In genomic region chr17:42101513-42102292, GRCh38 we compare ENCODE assay signal across 9 cellular contexts. TPM values are rescaled to one million over a fixed set of nuclear protein-coding genes. Genes with fewer than 3 reads are reported as not detected.
DNase-seq lines count a peak whose midpoint lies in the region; ATAC-seq, FAIRE-seq and TF ChIP-seq lines count a peak whose summit lies in the region.
"Had no signal": no experiment of that assay in that cellular context is flagged by ENCODE, and none has a peak within 500 bp of the region (broad histone marks: within the 10 kb centered on the region; RNA-seq: fewer than 3 reads in every experiment).

No MANE protein-coding gene starts in this region.

- peak overlapping the region; percentile 14 for H3K4me3 Mint-ChIP-seq in astrocyte (ENCODE audit: unreplicated experiment)
- H3K4me3 Mint-ChIP-seq: activated naive CD4-positive, alpha-beta T cell treated with anti-CD3 and anti-CD28 coated beads, Interleukin-2, amount 50 U/mL, for 24 hours had no signal

- peak overlapping the region; percentile 18 for H3K9ac ChIP-seq in astrocyte (ENCODE audit: low read length)

- peak; percentile 85 for DNase-seq in DMS 273 (lab: John Stamatoyannopoulos, UW; ENCODE audit: unreplicated experiment)
- peak; percentile 86 for DNase-seq in KBM-7
- peak; percentile 30 to 59 (median 38) for DNase-seq in T-helper 2 cell
- DNase-seq in astrocyte (ENCODE audit: low read depth): peak; percentile 22
- DNase-seq in iPS DF 4.7 (ENCODE audit: extremely low read depth, low spot score): peak; percentile 71
- peak; percentile 34 for DNase-seq in small intestine

- peaks cover 7% of the 10 kb centered on the region for H3K36me3 Mint-ChIP-seq in astrocyte (ENCODE audit: low read depth, unreplicated experiment)

- H4K20me1 ChIP-seq in astrocyte (ENCODE audit: insufficient read depth, low read length): no peaks in the 10 kb centered on the region

- WGBS in small intestine, 3 donors: 43 to 54% (median 54%) methylated on average over 14 of the region's 14 CpGs

- no peaks in the 10 kb centered on the region for H3K9me3 Mint-ChIP-seq in astrocyte (ENCODE audit: unreplicated experiment)
- H3K9me3 Mint-ChIP-seq: activated naive CD4-positive, alpha-beta T cell treated with anti-CD3 and anti-CD28 coated beads, Interleukin-2, amount 50 U/mL, for 24 hours had no signal

- H3K27ac Mint-ChIP-seq in astrocyte (ENCODE audit: unreplicated experiment): no peak overlapping the region
- H3K27ac Mint-ChIP-seq: activated naive CD4-positive, alpha-beta T cell treated with anti-CD3 and anti-CD28 coated beads, Interleukin-2, amount 50 U/mL, for 24 hours had no signal

- in situ Hi-C loops in KBM-7 (cut with MboI; ENCODE audit: low pct_unique_long_range_greater_than_20kb, low sequenced_read_pairs): no loop called here

- peaks cover 46% of the 10 kb centered on the region for H3K27me3 Mint-ChIP-seq in astrocyte (ENCODE audit: low read depth, unreplicated experiment)

- ATAC-seq in HG02938 (IDR thresholded peaks at IDR 0.05; ENCODE audit: unreplicated experiment) (no peak), HG03039 (IDR thresholded peaks at IDR 0.05; ENCODE audit: unreplicated experiment) (no peak)

- H3K79me2 ChIP-seq in astrocyte (ENCODE audit: insufficient read depth, low read length): no peaks in the 10 kb centered on the region

- H3K4me2 ChIP-seq in astrocyte (ENCODE audit: low read length): peak overlapping the region; percentile 43

- H3K4me3 ChIP-seq in astrocyte (ENCODE audit: insufficient read depth, low read depth, low read length) (no peak overlapping the region), small intestine (ENCODE audit: low read depth in 1 of 2, low read length in 2 of 2) (no peak overlapping the region)

- H3K4me1 ChIP-seq in astrocyte (ENCODE audit: insufficient read depth, low read length) (no peaks in the 10 kb centered on the region), small intestine (ENCODE audit: control insufficient read depth in 2 of 2, insufficient read depth in 1 of 2, low read depth in 1 of 2, low read length in 1 of 2) (no peaks in the 10 kb centered on the region)

- FAIRE-seq in astrocyte (lab: Jason Lieb, UNC) (no peak), small intestine (lab: Jason Lieb, UNC) (no peak)

- TF ChIP-seq CTCF in astrocyte (IDR thresholded peaks at IDR 0.05; ENCODE audit: insufficient read depth, low read depth, low read length): peak; percentile 83

- H3K27me3 ChIP-seq in astrocyte (ENCODE audit: insufficient read depth, low read length): peaks cover 18% of the 10 kb centered on the region
- peaks cover 0 to 10% of the 10 kb centered on the region in 2 donors for H3K27me3 ChIP-seq in small intestine (ENCODE audit: control insufficient read depth in 2 of 2, insufficient read depth in 2 of 2, low read length in 2 of 2)

- H3K9me3 ChIP-seq in astrocyte (ENCODE audit: insufficient read depth, low read depth, low read length) (no peaks in the 10 kb centered on the region), small intestine (ENCODE audit: control insufficient read depth, low read depth) (no peaks in the 10 kb centered on the region)

- peak overlapping the region; percentile 67 for H2AFZ ChIP-seq in astrocyte (ENCODE audit: low read depth, low read length)

- no peaks in the 10 kb centered on the region for H3K4me1 Mint-ChIP-seq in astrocyte (ENCODE audit: low read depth, unreplicated experiment)

- H3K36me3 ChIP-seq in astrocyte (ENCODE audit: insufficient read depth, low read length) (no peaks in the 10 kb centered on the region), small intestine (ENCODE audit: control insufficient read depth in 2 of 2, insufficient read depth in 2 of 2, low read length in 2 of 2) (no peaks in the 10 kb centered on the region)

- no peak overlapping the region for H3K27ac ChIP-seq in astrocyte (ENCODE audit: low read depth, low read length)
- H3K27ac ChIP-seq in small intestine (ENCODE audit: low read depth in 1 of 2, low read length in 1 of 2): no peak overlapping the region

RNA-seq across cellular contexts. Expression of gene ZNF385C, which starts 3.4 kb away (rescaled TPM):
- total RNA-seq in astrocyte: 0.36 and 0.39 TPM in 2 replicates
- under 1 TPM in 1 of 3 donors, not detected in 2; 0.31 TPM for polyA plus RNA-seq in small intestine

RNA-seq across cellular contexts. Expression of gene DHX58, which starts 10.8 kb away (rescaled TPM):
- 5.4 and 5.5 TPM in 2 replicates for total RNA-seq in astrocyte
- 10 to 100 TPM; 11.4 to 33.8 (median 15.1) TPM for polyA plus RNA-seq in small intestine

RNA-seq across cellular contexts. Expression of gene KAT2A, which starts 19.5 kb away (rescaled TPM):
- total RNA-seq in astrocyte: 23.6 and 25.5 TPM in 2 replicates
- 10 to 100 TPM in 2 of 3 donors, 1 to 10 TPM in 1; 8.6 to 39.1 (median 13.4) TPM for polyA plus RNA-seq in small intestine

RNA-seq across cellular contexts. Expression of gene HSPB9, which starts 20.9 kb away (rescaled TPM):
- not detected in 2 replicates for total RNA-seq in astrocyte
- polyA plus RNA-seq in small intestine: under 1 TPM in 1 of 3 donors, not detected in 2; 0.04 TPM

RNA-seq across cellular contexts. Expression of gene C17orf113, which starts 51.3 kb away (rescaled TPM):
- 0.19 and 0.23 TPM in 2 replicates for total RNA-seq in astrocyte
- under 1 TPM; 0.22 to 0.54 (median 0.49) TPM for polyA plus RNA-seq in small intestine

Comparison
In these comparisons a context has a peak if more than half of its experiments do, and no peak if none do; other contexts are left out.
1. DNase-seq: peak in every context shown above with its lines; median percentile 86 in KBM-7; 85 in DMS 273; 71 in iPS DF 4.7; 38 in T-helper 2 cell; 34 in small intestine; 22 in astrocyte.